ENCODE assay signal across 12 cellular contexts in genomic region chr7:34130558-34131285, GRCh38.
"Had no signal": no experiment of that assay in that cellular context is flagged by ENCODE, and none has a peak within 500 bp of the region (broad histone marks: within the 10 kb centered on the region; RNA-seq: fewer than 3 reads in every experiment).

No MANE protein-coding gene starts in this region.

- ATAC-seq: left lobe of liver had no signal

- H3K36me3 ChIP-seq: esophagus squamous epithelium, transverse colon had no signal

- H3K4me3 Mint-ChIP-seq: activated T-helper 1 cell treated with anti-CD3 and anti-CD28 coated beads, Interleukin-12 subunit alpha, Interleukin-12 subunit beta, Interleukin-2, Interleukin-4 antibody, amounts not matched to agents 30 ng/mL and 10 ng/mL and 1 ng/mL, durations not matched to agents 14 hours and 24 hours and 36 hours had no signal

- DNase-seq: activated CD4-positive, alpha-beta T cell treated with anti-CD3 and anti-CD28 coated beads for 48 hours; activated naive CD4-positive, alpha-beta T cell; esophagus squamous epithelium; foreskin melanocyte; head of caudate nucleus; midbrain; stimulated activated CD4-positive, alpha-beta T cell treated with anti-CD3 and anti-CD28 coated beads, Interleukin-1b, Interleukin-23, amount 100 ng/mL, for 48 hours; stimulated activated naive CD4-positive, alpha-beta T cell; transverse colon had no signal

- H3K27me3 ChIP-seq: esophagus squamous epithelium, transverse colon had no signal

- H3K9me3 ChIP-seq: transverse colon had no signal

- H3K27ac ChIP-seq: esophagus squamous epithelium, transverse colon had no signal

- H3K4me1 ChIP-seq: transverse colon had no signal

- H3K4me3 ChIP-seq: esophagus squamous epithelium, smooth muscle cell, transverse colon had no signal

- H3K27ac Mint-ChIP-seq: activated T-helper 1 cell treated with anti-CD3 and anti-CD28 coated beads, Interleukin-12 subunit alpha, Interleukin-12 subunit beta, Interleukin-2, Interleukin-4 antibody, amounts not matched to agents 30 ng/mL and 10 ng/mL and 1 ng/mL, durations not matched to agents 14 hours and 24 hours and 36 hours had no signal
